In genomic region chrX:110257889-110258288, GRCh38 we compare ENCODE assay signal across 23 cellular contexts. TPM values are rescaled to one million over a fixed set of nuclear protein-coding genes. Genes with fewer than 3 reads are reported as not detected.
DNase-seq lines count a peak whose midpoint lies in the region; ATAC-seq, FAIRE-seq and TF ChIP-seq lines count a peak whose summit lies in the region.
"Had no signal": no experiment of that assay in that cellular context is flagged by ENCODE, and none has a peak within 500 bp of the region (broad histone marks: within the 10 kb centered on the region; RNA-seq: fewer than 3 reads in every experiment).

No MANE protein-coding gene starts in this region.

- no peak for ATAC-seq in HG02840 (IDR thresholded peaks at IDR 0.05; ENCODE audit: low FRiP score, unreplicated experiment)
- ATAC-seq: GM12878 had no signal

- FAIRE-seq in D721Med (lab: Jason Lieb, UNC): no peak
- FAIRE-seq: GM12878 had no signal

- DNase-seq in G401 (ENCODE audit: low spot score): peak; percentile 10
- peak; percentile 0 for DNase-seq in NCI-H146 (lab: John Stamatoyannopoulos, UW)
- DNase-seq in glutamatergic neuron: peak; percentile 16
- no peak for DNase-seq in D721Med (ENCODE audit: insufficient read length, low spot score)
- no peak for DNase-seq in cerebellum (ENCODE audit: low spot score)
- no peak for DNase-seq in activated T-cell treated with anti-CD3 and anti-CD28 coated beads, Interleukin-2, amount 50 U/mL, for 24 hours
- DNase-seq: Calu3, DMS153, GDM1, GOT3, NCI-H1048, NCI-H1417, NCI-H187 treated with DMSO at 0.1 percent for 48 hours, NCI-H2171 treated with DMSO at 0.1 percent for 48 hours, NCI-H345, NCI-H524, NCI-H774, SIG-M5 had no signal

- H3K27me3 Mint-ChIP-seq in glutamatergic neuron (ENCODE audit: unreplicated experiment): peaks cover under 1% of the 10 kb centered on the region
- peaks cover 9% of the 10 kb centered on the region for H3K27me3 Mint-ChIP-seq in activated T-cell treated with anti-CD3 and anti-CD28 coated beads, Interleukin-2, amount 50 U/mL, for 24 hours
- H3K27me3 Mint-ChIP-seq: B cell, IgD-negative memory B cell had no signal

- no peaks in the 10 kb centered on the region for H3K36me3 Mint-ChIP-seq in glutamatergic neuron (ENCODE audit: unreplicated experiment)
- H3K36me3 Mint-ChIP-seq in activated T-cell treated with anti-CD3 and anti-CD28 coated beads, Interleukin-2, amount 50 U/mL, for 24 hours (ENCODE audit: low read depth): peaks cover 4% of the 10 kb centered on the region
- H3K36me3 Mint-ChIP-seq: IgD-negative memory B cell had no signal

- TF ChIP-seq CTCF in glutamatergic neuron (IDR thresholded peaks at IDR 0.05; ENCODE audit: partially characterized antibody, unreplicated experiment) (no peak), D721Med (IDR thresholded peaks at IDR 0.05; ENCODE audit: insufficient read depth, missing control alignments) (no peak)

- in situ Hi-C loops in G401 (cut with HindIII; ENCODE audit: low sequenced_read_pairs): no loop called here

- no peaks in the 10 kb centered on the region for H3K9me3 Mint-ChIP-seq in glutamatergic neuron (ENCODE audit: unreplicated experiment)
- no peaks in the 10 kb centered on the region for H3K9me3 Mint-ChIP-seq in activated T-cell treated with anti-CD3 and anti-CD28 coated beads, Interleukin-2, amount 50 U/mL, for 24 hours
- H3K9me3 Mint-ChIP-seq: IgD-negative memory B cell had no signal

- H3K4me3 Mint-ChIP-seq in glutamatergic neuron (ENCODE audit: unreplicated experiment): no peak overlapping the region
- no peak overlapping the region for H3K4me3 Mint-ChIP-seq in activated T-cell treated with anti-CD3 and anti-CD28 coated beads, Interleukin-2, amount 50 U/mL, for 24 hours
- H3K4me3 Mint-ChIP-seq: B cell, CD14-positive monocyte, IgD-negative memory B cell had no signal

- no peak overlapping the region for H3K27ac Mint-ChIP-seq in glutamatergic neuron (ENCODE audit: unreplicated experiment)
- no peak overlapping the region for H3K27ac Mint-ChIP-seq in activated T-cell treated with anti-CD3 and anti-CD28 coated beads, Interleukin-2, amount 50 U/mL, for 24 hours
- H3K27ac Mint-ChIP-seq: B cell, CD14-positive monocyte, IgD-negative memory B cell had no signal

- peaks cover 8% of the 10 kb centered on the region for H3K4me1 Mint-ChIP-seq in glutamatergic neuron (ENCODE audit: low read depth, unreplicated experiment)
- peaks cover 28% of the 10 kb centered on the region for H3K4me1 Mint-ChIP-seq in activated T-cell treated with anti-CD3 and anti-CD28 coated beads, Interleukin-2, amount 50 U/mL, for 24 hours (ENCODE audit: low read depth)
- H3K4me1 Mint-ChIP-seq: CD14-positive monocyte had no signal

RNA-seq across cellular contexts. Expression of gene AMMECR1, which starts 60.0 kb away (rescaled TPM):
- total RNA-seq in G401 (2014; rRNA removed; shearing (Covaris generic)): 4.4 and 7.5 TPM in 2 replicates
- 2.3 TPM for total RNA-seq in glutamatergic neuron (ENCODE audit: unreplicated experiment)
- 5.7 TPM for total RNA-seq in cerebellum

Comparison
In these comparisons a context has a peak if more than half of its experiments do, and no peak if none do; other contexts are left out.
1. DNase-seq: peak in G401 (single experiment), NCI-H146 (single experiment) and glutamatergic neuron (single experiment); none in D721Med (single experiment), cerebellum (single experiment) and activated T-cell treated with anti-CD3 and anti-CD28 coated beads, Interleukin-2, amount 50 U/mL, for 24 hours (single experiment).